In the genomic region with DNA sequence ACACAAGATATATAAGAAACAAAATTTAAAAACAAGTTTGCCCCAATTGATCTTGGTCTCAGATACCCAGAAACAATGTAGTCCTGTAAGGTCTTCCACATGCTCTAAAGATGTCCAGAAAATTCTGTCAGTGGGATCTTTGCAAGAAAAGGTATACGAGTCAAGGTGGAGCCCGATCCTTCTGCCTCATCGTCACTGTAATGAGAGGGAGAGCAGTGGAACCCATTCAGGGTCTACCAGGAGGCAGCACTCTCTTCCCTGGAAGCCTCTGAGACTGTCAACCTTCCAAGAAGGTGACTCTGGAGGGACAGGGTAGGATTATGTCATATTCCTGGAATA, we compare ENCODE assay signal across 1 cellular context.
TF ChIP-seq lines count a peak whose summit lies in the region.

No MANE protein-coding gene starts in this region.

TF ChIP-seq in WTC11, 78 proteins besides CTCF, POLR2A, EP300 and RAD21 (continued from another document):
- TF ChIP-seq, protein P1, sequence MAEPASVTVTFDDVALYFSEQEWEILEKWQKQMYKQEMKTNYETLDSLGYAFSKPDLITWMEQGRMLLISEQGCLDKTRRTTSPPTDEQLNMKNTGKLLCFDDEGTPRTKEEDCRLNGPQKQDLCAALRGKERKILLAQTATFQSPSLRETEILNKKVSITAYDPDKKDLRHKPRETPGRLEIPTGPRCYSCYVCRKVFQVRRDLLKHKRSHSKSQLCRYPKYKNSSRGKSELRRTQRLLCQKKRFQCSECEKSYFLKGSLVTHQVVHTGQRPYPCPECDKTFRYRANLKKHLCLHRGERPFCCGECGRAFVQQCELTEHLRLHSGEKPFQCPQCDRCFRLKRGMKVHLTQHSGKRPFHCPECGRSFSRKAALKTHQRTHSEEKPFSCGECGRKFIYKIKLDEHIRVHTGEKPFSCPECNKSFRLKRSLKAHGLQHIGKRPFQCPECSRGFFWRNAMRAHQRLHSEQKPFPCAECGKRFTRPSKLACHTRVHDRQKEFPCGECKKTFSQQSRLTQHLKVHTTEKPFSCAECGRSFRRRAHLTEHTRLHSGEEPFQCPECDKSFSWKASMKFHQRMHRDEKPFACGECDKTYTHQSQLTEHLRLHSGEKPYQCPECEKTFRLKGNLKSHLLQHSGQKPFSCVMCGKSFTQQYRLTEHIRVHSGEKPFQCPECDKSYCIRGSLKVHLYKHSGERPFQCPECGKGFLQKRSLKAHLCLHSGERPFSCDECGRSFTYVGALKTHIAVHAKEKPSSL (CRISPR knock-in tag; conservative IDR thresholded peaks at IDR 0.05) = no peak
- TF ChIP-seq, protein P2, sequence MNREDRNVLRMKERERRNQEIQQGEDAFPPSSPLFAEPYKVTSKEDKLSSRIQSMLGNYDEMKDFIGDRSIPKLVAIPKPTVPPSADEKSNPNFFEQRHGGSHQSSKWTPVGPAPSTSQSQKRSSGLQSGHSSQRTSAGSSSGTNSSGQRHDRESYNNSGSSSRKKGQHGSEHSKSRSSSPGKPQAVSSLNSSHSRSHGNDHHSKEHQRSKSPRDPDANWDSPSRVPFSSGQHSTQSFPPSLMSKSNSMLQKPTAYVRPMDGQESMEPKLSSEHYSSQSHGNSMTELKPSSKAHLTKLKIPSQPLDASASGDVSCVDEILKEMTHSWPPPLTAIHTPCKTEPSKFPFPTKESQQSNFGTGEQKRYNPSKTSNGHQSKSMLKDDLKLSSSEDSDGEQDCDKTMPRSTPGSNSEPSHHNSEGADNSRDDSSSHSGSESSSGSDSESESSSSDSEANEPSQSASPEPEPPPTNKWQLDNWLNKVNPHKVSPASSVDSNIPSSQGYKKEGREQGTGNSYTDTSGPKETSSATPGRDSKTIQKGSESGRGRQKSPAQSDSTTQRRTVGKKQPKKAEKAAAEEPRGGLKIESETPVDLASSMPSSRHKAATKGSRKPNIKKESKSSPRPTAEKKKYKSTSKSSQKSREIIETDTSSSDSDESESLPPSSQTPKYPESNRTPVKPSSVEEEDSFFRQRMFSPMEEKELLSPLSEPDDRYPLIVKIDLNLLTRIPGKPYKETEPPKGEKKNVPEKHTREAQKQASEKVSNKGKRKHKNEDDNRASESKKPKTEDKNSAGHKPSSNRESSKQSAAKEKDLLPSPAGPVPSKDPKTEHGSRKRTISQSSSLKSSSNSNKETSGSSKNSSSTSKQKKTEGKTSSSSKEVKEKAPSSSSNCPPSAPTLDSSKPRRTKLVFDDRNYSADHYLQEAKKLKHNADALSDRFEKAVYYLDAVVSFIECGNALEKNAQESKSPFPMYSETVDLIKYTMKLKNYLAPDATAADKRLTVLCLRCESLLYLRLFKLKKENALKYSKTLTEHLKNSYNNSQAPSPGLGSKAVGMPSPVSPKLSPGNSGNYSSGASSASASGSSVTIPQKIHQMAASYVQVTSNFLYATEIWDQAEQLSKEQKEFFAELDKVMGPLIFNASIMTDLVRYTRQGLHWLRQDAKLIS (CRISPR knock-in tag; IDR thresholded peaks at IDR 0.05; ENCODE audit: borderline replicate concordance) = no peak
